ENCODE assay signal across 1 cellular context in the genomic region with DNA sequence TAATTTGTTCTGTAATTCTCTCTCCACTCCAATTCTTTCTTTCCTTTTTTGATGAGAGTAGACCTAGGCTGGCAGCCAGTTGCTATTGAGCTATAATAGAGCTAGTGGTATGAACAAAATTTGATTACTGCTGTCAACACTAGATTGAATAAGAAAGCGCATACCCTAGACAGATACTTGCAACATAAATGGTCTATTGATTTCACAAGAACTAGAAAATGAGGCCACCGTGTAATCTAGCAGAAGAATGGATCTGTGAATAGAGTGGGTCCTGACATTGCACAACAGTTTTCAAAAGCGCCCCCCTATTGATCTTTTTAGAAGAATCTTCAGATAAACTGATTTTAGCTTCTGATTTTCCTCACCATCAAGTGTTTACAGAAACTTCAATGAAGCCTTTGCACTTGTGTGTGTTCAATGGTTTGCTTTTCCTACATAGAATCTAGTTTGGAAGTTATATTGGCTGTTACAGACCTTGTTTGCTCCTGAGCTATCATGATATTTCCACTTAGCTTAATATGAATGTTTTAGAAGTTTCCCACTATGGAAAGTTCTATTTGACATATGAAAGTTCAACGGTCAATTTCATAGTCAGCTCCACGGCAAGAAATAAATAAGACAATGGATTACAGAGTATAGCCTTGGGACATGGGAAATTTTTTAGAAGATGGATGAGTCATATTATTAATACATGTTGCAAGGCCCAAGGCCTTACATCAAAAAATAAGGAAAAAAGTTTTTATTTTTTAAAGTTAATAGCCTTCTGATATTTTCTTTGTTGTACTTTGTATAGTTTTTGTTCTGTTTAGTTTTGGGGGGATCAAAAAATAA.
TF ChIP-seq lines count a peak whose summit lies in the region.

No MANE protein-coding gene starts in this region.

TF ChIP-seq in HepG2, 621 proteins besides CTCF, POLR2A, EP300 and RAD21 (continued from another document and continues in another):
- TF ChIP-seq, protein P1, sequence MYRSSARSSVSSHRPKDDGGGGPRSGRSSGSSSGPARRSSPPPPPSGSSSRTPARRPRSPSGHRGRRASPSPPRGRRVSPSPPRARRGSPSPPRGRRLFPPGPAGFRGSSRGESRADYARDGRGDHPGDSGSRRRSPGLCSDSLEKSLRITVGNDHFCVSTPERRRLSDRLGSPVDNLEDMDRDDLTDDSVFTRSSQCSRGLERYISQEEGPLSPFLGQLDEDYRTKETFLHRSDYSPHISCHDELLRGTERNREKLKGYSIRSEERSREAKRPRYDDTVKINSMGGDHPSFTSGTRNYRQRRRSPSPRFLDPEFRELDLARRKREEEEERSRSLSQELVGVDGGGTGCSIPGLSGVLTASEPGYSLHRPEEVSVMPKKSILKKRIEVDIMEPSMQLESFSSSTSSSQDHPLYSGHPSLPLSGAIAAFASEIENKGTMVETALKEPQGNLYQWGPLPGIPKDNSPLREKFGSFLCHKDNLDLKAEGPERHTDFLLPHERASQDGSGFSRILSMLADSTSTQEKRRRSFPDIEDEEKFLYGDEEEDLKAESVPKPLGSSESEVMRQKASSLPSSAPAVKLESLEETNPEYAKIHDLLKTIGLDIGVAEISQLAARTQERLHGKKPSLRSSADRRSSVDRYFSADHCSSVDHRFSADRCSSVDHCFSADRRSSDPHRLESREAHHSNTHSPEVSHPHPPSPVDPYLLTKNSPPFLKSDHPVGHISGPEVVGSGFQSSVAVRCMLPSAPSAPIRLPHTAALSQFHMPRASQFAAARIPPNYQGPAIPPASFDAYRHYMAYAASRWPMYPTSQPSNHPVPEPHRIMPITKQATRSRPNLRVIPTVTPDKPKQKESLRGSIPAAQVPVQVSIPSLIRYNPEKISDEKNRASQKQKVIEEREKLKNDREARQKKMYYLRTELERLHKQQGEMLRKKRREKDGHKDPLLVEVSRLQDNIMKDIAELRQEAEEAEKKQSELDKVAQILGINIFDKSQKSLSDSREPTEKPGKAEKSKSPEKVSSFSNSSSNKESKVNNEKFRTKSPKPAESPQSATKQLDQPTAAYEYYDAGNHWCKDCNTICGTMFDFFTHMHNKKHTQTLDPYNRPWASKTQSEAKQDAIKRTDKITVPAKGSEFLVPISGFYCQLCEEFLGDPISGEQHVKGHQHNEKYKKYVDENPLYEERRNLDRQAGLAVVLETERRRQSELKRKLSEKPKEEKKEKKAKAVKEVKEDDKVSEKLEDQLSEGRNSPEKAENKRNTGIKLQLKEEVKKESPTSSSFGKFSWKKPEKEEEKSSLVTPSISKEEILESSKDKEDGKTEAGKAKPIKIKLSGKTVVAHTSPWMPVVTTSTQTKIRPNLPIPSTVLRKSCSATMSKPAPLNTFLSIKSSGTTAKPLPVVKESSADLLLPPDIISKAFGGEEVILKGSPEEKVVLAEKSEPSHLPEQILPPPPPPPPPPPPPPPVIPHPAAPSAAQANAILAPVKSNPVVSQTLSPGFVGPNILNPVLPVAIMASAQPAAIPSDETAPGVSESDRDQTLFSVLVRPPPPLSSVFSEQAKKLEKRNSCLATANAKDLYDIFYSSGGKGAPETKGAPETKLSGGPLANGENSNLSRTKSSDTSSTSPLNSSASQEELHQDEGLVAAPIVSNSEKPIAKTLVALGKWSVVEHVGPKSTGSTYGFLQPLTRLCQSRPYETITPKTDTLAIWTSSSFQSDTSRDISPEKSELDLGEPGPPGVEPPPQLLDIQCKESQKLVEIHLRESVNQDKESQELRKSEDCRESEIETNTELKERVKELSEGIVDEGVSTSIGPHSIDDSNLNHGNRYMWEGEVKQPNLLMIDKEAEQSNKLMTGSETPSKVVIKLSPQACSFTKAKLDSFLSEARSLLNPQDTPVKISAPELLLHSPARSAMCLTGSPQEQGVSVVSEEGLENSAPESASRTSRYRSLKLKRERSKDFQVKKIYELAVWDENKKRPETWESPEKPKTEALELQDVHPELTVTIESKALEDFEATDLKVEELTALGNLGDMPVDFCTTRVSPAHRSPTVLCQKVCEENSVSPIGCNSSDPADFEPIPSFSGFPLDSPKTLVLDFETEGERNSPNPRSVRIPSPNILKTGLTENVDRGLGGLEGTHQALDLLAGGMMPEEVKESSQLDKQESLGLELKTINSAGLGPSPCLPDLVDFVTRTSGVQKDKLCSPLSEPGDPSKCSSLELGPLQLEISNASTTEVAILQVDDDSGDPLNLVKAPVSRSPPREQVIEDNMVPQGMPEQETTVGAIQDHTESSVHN (CRISPR knock-in tag; IDR thresholded peaks at IDR 0.05), result no peak
- TF ChIP-seq KAT8 (CRISPR knock-in tag; IDR thresholded peaks at IDR 0.05), result peak; percentile 69
- no peak for TF ChIP-seq CBX2 (IDR thresholded peaks at IDR 0.05; ENCODE audit: low read depth, low read length)
- TF ChIP-seq CBX2 (CRISPR knock-in tag; IDR thresholded peaks at IDR 0.05; ENCODE audit: low read depth), result no peak
- TF ChIP-seq SMARCE1 (IDR thresholded peaks at IDR 0.05; ENCODE audit: borderline replicate concordance), result no peak
- TF ChIP-seq ZNF121 (CRISPR knock-in tag; IDR thresholded peaks at IDR 0.05), result no peak
- TF ChIP-seq TBP (CRISPR knock-in tag; IDR thresholded peaks at IDR 0.05), result no peak
- peak; percentile 43; the same call in 1 of the 2 replicates for TF ChIP-seq SALL1 (CRISPR knock-in tag; IDR thresholded peaks at IDR 0.05)
- no peak for TF ChIP-seq FOXK2 (IDR thresholded peaks at IDR 0.05)
- no peak for TF ChIP-seq SIN3A (IDR thresholded peaks at IDR 0.05; ENCODE audit: borderline replicate concordance, low read depth, low read length)
- TF ChIP-seq SKI (IDR thresholded peaks at IDR 0.05; ENCODE audit: partially characterized antibody), result peak; percentile 5
- TF ChIP-seq JUN (CRISPR knock-in tag; IDR thresholded peaks at IDR 0.05), result no peak
- TF ChIP-seq, protein P2, sequence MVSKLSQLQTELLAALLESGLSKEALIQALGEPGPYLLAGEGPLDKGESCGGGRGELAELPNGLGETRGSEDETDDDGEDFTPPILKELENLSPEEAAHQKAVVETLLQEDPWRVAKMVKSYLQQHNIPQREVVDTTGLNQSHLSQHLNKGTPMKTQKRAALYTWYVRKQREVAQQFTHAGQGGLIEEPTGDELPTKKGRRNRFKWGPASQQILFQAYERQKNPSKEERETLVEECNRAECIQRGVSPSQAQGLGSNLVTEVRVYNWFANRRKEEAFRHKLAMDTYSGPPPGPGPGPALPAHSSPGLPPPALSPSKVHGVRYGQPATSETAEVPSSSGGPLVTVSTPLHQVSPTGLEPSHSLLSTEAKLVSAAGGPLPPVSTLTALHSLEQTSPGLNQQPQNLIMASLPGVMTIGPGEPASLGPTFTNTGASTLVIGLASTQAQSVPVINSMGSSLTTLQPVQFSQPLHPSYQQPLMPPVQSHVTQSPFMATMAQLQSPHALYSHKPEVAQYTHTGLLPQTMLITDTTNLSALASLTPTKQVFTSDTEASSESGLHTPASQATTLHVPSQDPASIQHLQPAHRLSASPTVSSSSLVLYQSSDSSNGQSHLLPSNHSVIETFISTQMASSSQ (IDR thresholded peaks at IDR 0.05; ENCODE audit: low read depth), result peak; percentile 77
- TF ChIP-seq, protein P2 (CRISPR knock-in tag; IDR thresholded peaks at IDR 0.05; ENCODE audit: borderline replicate concordance), result peak; percentile 78; the same call in 1 of the 2 replicates
- TF ChIP-seq, protein P3, sequence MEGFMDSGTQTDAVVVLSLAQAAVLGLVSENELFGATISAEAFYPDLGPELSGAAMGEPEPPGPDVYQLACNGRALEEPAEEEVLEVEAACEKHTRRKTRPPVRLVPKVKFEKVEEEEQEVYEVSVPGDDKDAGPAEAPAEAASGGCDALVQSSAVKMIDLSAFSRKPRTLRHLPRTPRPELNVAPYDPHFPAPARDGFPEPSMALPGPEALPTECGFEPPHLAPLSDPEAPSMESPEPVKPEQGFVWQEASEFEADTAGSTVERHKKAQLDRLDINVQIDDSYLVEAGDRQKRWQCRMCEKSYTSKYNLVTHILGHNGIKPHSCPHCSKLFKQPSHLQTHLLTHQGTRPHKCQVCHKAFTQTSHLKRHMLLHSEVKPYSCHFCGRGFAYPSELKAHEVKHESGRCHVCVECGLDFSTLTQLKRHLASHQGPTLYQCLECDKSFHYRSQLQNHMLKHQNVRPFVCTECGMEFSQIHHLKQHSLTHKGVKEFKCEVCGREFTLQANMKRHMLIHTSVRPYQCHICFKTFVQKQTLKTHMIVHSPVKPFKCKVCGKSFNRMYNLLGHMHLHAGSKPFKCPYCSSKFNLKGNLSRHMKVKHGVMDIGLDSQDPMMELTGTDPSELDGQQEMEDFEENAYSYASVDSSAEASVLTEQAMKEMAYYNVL (CRISPR knock-in tag; IDR thresholded peaks at IDR 0.05; ENCODE audit: borderline replicate concordance), result peak; percentile 46; the same call in 1 of the 2 replicates
- TF ChIP-seq ZNF724P (CRISPR knock-in tag; IDR thresholded peaks at IDR 0.05; ENCODE audit: borderline replicate concordance), result no peak
- TF ChIP-seq ZNF672 (CRISPR knock-in tag; IDR thresholded peaks at IDR 0.05), result no peak
- TF ChIP-seq, protein P4, sequence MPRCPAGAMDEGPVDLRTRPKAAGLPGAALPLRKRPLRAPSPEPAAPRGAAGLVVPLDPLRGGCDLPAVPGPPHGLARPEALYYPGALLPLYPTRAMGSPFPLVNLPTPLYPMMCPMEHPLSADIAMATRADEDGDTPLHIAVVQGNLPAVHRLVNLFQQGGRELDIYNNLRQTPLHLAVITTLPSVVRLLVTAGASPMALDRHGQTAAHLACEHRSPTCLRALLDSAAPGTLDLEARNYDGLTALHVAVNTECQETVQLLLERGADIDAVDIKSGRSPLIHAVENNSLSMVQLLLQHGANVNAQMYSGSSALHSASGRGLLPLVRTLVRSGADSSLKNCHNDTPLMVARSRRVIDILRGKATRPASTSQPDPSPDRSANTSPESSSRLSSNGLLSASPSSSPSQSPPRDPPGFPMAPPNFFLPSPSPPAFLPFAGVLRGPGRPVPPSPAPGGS (CRISPR knock-in tag; IDR thresholded peaks at IDR 0.05), result no peak
- TF ChIP-seq, protein P5, sequence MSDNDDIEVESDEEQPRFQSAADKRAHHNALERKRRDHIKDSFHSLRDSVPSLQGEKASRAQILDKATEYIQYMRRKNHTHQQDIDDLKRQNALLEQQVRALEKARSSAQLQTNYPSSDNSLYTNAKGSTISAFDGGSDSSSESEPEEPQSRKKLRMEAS (IDR thresholded peaks at IDR 0.05), result no peak
- TF ChIP-seq TMF1 (CRISPR knock-in tag; IDR thresholded peaks at IDR 0.05; ENCODE audit: low read depth), result no peak
- TF ChIP-seq, protein P6, sequence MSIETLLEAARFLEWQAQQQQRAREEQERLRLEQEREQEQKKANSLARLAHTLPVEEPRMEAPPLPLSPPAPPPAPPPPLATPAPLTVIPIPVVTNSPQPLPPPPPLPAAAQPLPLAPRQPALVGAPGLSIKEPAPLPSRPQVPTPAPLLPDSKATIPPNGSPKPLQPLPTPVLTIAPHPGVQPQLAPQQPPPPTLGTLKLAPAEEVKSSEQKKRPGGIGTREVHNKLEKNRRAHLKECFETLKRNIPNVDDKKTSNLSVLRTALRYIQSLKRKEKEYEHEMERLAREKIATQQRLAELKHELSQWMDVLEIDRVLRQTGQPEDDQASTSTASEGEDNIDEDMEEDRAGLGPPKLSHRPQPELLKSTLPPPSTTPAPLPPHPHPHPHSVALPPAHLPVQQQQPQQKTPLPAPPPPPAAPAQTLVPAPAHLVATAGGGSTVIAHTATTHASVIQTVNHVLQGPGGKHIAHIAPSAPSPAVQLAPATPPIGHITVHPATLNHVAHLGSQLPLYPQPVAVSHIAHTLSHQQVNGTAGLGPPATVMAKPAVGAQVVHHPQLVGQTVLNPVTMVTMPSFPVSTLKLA (IDR thresholded peaks at IDR 0.05), result no peak
- TF ChIP-seq, protein P7, sequence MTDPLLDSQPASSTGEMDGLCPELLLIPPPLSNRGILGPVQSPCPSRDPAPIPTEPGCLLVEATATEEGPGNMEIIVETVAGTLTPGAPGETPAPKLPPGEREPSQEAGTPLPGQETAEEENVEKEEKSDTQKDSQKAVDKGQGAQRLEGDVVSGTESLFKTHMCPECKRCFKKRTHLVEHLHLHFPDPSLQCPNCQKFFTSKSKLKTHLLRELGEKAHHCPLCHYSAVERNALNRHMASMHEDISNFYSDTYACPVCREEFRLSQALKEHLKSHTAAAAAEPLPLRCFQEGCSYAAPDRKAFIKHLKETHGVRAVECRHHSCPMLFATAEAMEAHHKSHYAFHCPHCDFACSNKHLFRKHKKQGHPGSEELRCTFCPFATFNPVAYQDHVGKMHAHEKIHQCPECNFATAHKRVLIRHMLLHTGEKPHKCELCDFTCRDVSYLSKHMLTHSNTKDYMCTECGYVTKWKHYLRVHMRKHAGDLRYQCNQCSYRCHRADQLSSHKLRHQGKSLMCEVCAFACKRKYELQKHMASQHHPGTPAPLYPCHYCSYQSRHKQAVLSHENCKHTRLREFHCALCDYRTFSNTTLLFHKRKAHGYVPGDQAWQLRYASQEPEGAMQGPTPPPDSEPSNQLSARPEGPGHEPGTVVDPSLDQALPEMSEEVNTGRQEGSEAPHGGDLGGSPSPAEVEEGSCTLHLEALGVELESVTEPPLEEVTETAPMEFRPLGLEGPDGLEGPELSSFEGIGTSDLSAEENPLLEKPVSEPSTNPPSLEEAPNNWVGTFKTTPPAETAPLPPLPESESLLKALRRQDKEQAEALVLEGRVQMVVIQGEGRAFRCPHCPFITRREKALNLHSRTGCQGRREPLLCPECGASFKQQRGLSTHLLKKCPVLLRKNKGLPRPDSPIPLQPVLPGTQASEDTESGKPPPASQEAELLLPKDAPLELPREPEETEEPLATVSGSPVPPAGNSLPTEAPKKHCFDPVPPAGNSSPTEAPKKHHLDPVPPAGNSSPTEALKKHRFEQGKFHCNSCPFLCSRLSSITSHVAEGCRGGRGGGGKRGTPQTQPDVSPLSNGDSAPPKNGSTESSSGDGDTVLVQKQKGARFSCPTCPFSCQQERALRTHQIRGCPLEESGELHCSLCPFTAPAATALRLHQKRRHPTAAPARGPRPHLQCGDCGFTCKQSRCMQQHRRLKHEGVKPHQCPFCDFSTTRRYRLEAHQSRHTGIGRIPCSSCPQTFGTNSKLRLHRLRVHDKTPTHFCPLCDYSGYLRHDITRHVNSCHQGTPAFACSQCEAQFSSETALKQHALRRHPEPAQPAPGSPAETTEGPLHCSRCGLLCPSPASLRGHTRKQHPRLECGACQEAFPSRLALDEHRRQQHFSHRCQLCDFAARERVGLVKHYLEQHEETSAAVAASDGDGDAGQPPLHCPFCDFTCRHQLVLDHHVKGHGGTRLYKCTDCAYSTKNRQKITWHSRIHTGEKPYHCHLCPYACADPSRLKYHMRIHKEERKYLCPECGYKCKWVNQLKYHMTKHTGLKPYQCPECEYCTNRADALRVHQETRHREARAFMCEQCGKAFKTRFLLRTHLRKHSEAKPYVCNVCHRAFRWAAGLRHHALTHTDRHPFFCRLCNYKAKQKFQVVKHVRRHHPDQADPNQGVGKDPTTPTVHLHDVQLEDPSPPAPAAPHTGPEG (CRISPR knock-in tag; IDR thresholded peaks at IDR 0.05), result no peak
- TF ChIP-seq ZNF570 (CRISPR knock-in tag; IDR thresholded peaks at IDR 0.05; ENCODE audit: borderline replicate concordance), result no peak
